Comparison of ENCODE assay signal across 8 cellular contexts in genomic region chr1:25544243-25544764, GRCh38. TPM values are rescaled to one million over a fixed set of nuclear protein-coding genes. Genes with fewer than 3 reads are reported as not detected.
DNase-seq lines count a peak whose midpoint lies in the region; ATAC-seq lines count a peak whose summit lies in the region.

No MANE protein-coding gene starts in this region.

- ATAC-seq in activated T-helper 17 cell treated with anti-CD3 and anti-CD28 coated beads, Interleukin-2, amount 50 U/mL, for 72 hours (replicated peaks), result no peak
- no peak for ATAC-seq in GM19324 (IDR thresholded peaks at IDR 0.05; ENCODE audit: low FRiP score, unreplicated experiment)

- H3K36me3 Mint-ChIP-seq in T-helper 2 cell treated with Interferon-gamma antibody and Interleukin-4, amounts not matched to agents 5 μg/mL and 100 μg/mL, for 36 hours (ENCODE audit: low read depth), result peaks cover 2% of the 10 kb centered on the region
- no peaks in the 10 kb centered on the region for H3K36me3 Mint-ChIP-seq in activated T-helper 17 cell treated with anti-CD3 and anti-CD28 coated beads, Interleukin-2, amount 50 U/mL, for 72 hours (ENCODE audit: low read depth)
- H3K36me3 Mint-ChIP-seq in immature natural killer cell, result no peaks in the 10 kb centered on the region

- H3K9me3 Mint-ChIP-seq in T-helper 2 cell treated with Interferon-gamma antibody and Interleukin-4, amounts not matched to agents 5 μg/mL and 100 μg/mL, for 36 hours, result no peaks in the 10 kb centered on the region
- H3K9me3 Mint-ChIP-seq in activated T-helper 17 cell treated with anti-CD3 and anti-CD28 coated beads, Interleukin-2, amount 50 U/mL, for 72 hours, result no peaks in the 10 kb centered on the region
- no peaks in the 10 kb centered on the region for H3K9me3 Mint-ChIP-seq in immature natural killer cell

- peak overlapping the region; percentile 79 for H3K4me3 Mint-ChIP-seq in T-helper 2 cell treated with Interferon-gamma antibody and Interleukin-4, amounts not matched to agents 5 μg/mL and 100 μg/mL, for 36 hours
- H3K4me3 Mint-ChIP-seq in activated T-helper 17 cell treated with anti-CD3 and anti-CD28 coated beads, Interleukin-2, amount 50 U/mL, for 72 hours, result peak overlapping the region; percentile 81
- H3K4me3 Mint-ChIP-seq in immature natural killer cell, result peak overlapping the region; percentile 76 to 85 (median 82)

- no peak overlapping the region for H3K27ac Mint-ChIP-seq in T-helper 2 cell treated with Interferon-gamma antibody and Interleukin-4, amounts not matched to agents 5 μg/mL and 100 μg/mL, for 36 hours
- peak overlapping the region; percentile 52 for H3K27ac Mint-ChIP-seq in activated T-helper 17 cell treated with anti-CD3 and anti-CD28 coated beads, Interleukin-2, amount 50 U/mL, for 72 hours
- H3K27ac Mint-ChIP-seq in immature natural killer cell, result peak overlapping the region in 3 of 6 donors; percentile 7 to 71 (median 31)

- no peak for DNase-seq in T-helper 2 cell treated with Interferon-gamma antibody and Interleukin-4, amounts not matched to agents 5 μg/mL and 100 μg/mL, for 36 hours (ENCODE audit: low spot score)
- DNase-seq in T-helper 2 cell, result no peak
- no peak for DNase-seq in immature natural killer cell
- DNase-seq in activated CD4-positive, CD25-positive, alpha-beta regulatory T cell treated with anti-CD3 and anti-CD28 coated beads, Interleukin-2, amount 50 U/mL, for 72 hours, result no peak
- DNase-seq in D341Med (ENCODE audit: low spot score), result no peak

- peak overlapping the region; percentile 59 for H3K27ac ChIP-seq in temporal lobe (ENCODE audit: low read depth, low read length)

- H3K27me3 Mint-ChIP-seq in T-helper 2 cell treated with Interferon-gamma antibody and Interleukin-4, amounts not matched to agents 5 μg/mL and 100 μg/mL, for 36 hours (ENCODE audit: low read depth), result peaks cover 18% of the 10 kb centered on the region
- H3K27me3 Mint-ChIP-seq in activated T-helper 17 cell treated with anti-CD3 and anti-CD28 coated beads, Interleukin-2, amount 50 U/mL, for 72 hours, result no peaks in the 10 kb centered on the region
- peaks cover 0 to 5% (median 3%) of the 10 kb centered on the region in 3 donors for H3K27me3 Mint-ChIP-seq in immature natural killer cell (ENCODE audit: low read depth in 3 of 3)

- peaks cover 19% of the 10 kb centered on the region for H3K4me1 Mint-ChIP-seq in T-helper 2 cell treated with Interferon-gamma antibody and Interleukin-4, amounts not matched to agents 5 μg/mL and 100 μg/mL, for 36 hours (ENCODE audit: low read depth)
- peaks cover 6% of the 10 kb centered on the region for H3K4me1 Mint-ChIP-seq in activated T-helper 17 cell treated with anti-CD3 and anti-CD28 coated beads, Interleukin-2, amount 50 U/mL, for 72 hours
- H3K4me1 Mint-ChIP-seq in immature natural killer cell, result peaks cover 40 to 44% of the 10 kb centered on the region in 2 donors

RNA-seq across cellular contexts. Expression of gene LDLRAP1, which starts 0.9 kb away (rescaled TPM):
- 10 to 100 TPM in 1 of 2 donors, 1 to 10 TPM in 1; 6.7 to 10.3 TPM for total RNA-seq in activated T-helper 17 cell treated with anti-CD3 and anti-CD28 coated beads, Interleukin-2, amount 50 U/mL, for 72 hours
- polyA plus RNA-seq in immature natural killer cell, result 10 to 100 TPM; 46.5 to 81.5 (median 69.2) TPM
- total RNA-seq in temporal lobe, result 0.98 TPM
